8 cellular contexts compared by ENCODE assay signal in the genomic region with DNA sequence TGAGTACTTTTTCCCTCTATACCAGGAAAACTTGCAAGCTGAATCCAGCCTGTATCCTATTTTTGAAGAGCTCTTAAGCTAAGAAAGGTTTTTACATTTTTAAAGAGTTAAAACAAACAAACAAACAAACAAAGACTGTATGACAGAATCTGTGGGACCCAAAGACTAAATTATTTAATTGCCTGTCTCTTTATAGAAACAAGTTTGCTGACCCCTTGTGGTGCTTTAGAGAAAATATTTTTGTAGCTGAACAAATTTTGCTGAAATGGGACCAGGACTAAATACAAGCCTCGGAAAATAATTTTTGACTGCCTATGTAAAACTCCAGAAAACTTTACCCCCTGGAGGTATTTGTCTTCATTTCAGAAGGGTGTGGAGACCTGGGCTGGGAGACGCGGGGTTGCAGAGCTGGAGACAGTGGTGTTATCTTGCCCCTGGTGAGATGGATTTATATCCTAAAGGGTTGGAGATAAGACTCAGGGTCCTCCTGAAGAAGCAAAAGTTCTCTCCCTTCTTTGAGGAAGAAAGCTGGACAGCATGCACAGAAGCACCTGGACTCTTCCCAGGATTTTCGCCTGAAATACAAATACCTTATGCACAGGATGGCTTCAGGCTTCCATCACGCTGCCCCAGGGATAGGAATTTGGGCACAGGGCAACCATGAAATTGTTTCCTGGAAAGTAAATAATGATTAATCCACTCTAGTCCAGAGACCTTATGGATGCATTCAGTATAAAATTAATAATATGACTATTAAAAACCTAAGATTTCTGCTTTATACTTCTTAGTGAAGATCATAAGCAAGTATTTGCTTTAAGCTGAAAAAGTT. TPM values are rescaled to one million over a fixed set of nuclear protein-coding genes. Genes with fewer than 3 reads are reported as not detected.
A peak's percentile ranks its signal among the peaks of the same experiment; 100 is the strongest.
DNase-seq lines count a peak whose midpoint lies in the region; ATAC-seq, FAIRE-seq and TF ChIP-seq lines count a peak whose summit lies in the region.

No MANE protein-coding gene starts in this region.

- no peak overlapping the region for H3K27ac ChIP-seq in esophagus muscularis mucosa (replicated peaks in 1 of 4)
- no peak overlapping the region for H3K27ac ChIP-seq in psoas muscle

- H3K4me1 ChIP-seq in esophagus muscularis mucosa (peaks cover 0 to under 1% (median 0%) of the 10 kb centered on the region in 4 donors), psoas muscle (no peaks in the 10 kb centered on the region)

- H3K27me3 ChIP-seq in esophagus muscularis mucosa (no peaks in the 10 kb centered on the region), psoas muscle (ENCODE audit: insufficient read depth in 3 of 3, low read length in 2 of 3) (no peaks in the 10 kb centered on the region)

- H3K9me3 ChIP-seq in esophagus muscularis mucosa (no peaks in the 10 kb centered on the region), psoas muscle (no peaks in the 10 kb centered on the region)

- intact Hi-C loops in esophagus muscularis mucosa (cut with DNase I) (loop anchor here (5.0 kb wide), 1 partner anchor 1443 kb away; no protein-coding TSS in a partner anchor), psoas muscle (cut with DNase I) (loop anchor here in 1 of 2 donors (2.0 kb wide), 1 partner anchor 1446 kb away; no protein-coding TSS in a partner anchor)

- FAIRE-seq in RCC 7860 (lab: Jason Lieb, UNC): peak; percentile 55
- no peak for FAIRE-seq in GM12892 (lab: Jason Lieb, UNC)

- no peak for ATAC-seq in psoas muscle

- no peaks in the 10 kb centered on the region for H3K36me3 ChIP-seq in esophagus muscularis mucosa
- no peaks in the 10 kb centered on the region for H3K36me3 ChIP-seq in psoas muscle (ENCODE audit: insufficient read depth in 1 of 2, low read depth in 1 of 2)

- TF ChIP-seq CTCF in esophagus muscularis mucosa (IDR thresholded peaks at IDR 0.05) (peak; percentile 28 to 55 (median 50)), psoas muscle (IDR thresholded peaks at IDR 0.05) (peak; percentile 49)

- DNase-seq in DMS 273 (lab: John Stamatoyannopoulos, UW; ENCODE audit: unreplicated experiment) (peak; percentile 73), LHCN-M2 (ENCODE audit: low read depth) (peak; percentile 66), RCC 7860 (ENCODE audit: low spot score) (peak; percentile 13), esophagus muscularis mucosa (ENCODE audit: extremely low spot score) (no peak), psoas muscle (no peak), GM12892 (ENCODE audit: insufficient read length) (no peak), KG1 (lab: John Stamatoyannopoulos, UW) (no peak)
- DNase-seq in stimulated activated CD8-positive, alpha-beta memory T cell treated with anti-CD3 and anti-CD28 coated beads, Interleukin-4, amount 100 ng/mL, for 48 hours: no peak

- no peak for TF ChIP-seq EP300 in esophagus muscularis mucosa (IDR thresholded peaks at IDR 0.05)

- 52% methylated on average over 5 of the region's 5 CpGs for WGBS in esophagus muscularis mucosa
- WGBS in psoas muscle, 3 donors: 34 to 37% (median 36%) methylated on average over 5 of the region's 5 CpGs

- no peak for TF ChIP-seq POLR2A in esophagus muscularis mucosa (IDR thresholded peaks at IDR 0.05; ENCODE audit: low read depth)
- TF ChIP-seq POLR2A in GM12892 (IDR thresholded peaks at IDR 0.05; ENCODE audit: low read depth, low read length): no peak

- H3K4me3 ChIP-seq in esophagus muscularis mucosa (no peak overlapping the region), psoas muscle (no peak overlapping the region)

RNA-seq across cellular contexts. Expression of gene TMX3, which starts 54.3 kb away (rescaled TPM):
- total RNA-seq in LHCN-M2 (2014; rRNA removed): 81.0 and 85.8 TPM in 2 replicates
- 13.1 TPM for polyA plus RNA-seq in LHCN-M2 (2012)
- total RNA-seq in esophagus muscularis mucosa: 10 to 100 TPM; 29.0 to 39.5 (median 31.3) TPM
- 10 to 100 TPM; 17.8 to 25.3 (median 19.4) TPM for total RNA-seq in psoas muscle
- 10 to 100 TPM in 2 of 3 donors, 1 to 10 TPM in 1; 8.5 to 24.4 (median 14.5) TPM for polyA plus RNA-seq in psoas muscle
- polyA plus RNA-seq in GM12892 (2012; ENCODE audit: missing spikeins): 32.9 TPM

Comparison
In these comparisons a context has a peak if more than half of its experiments do, and no peak if none do; other contexts are left out.
1. DNase-seq: peak in DMS 273 (single experiment), LHCN-M2 (single experiment) and RCC 7860 (single experiment); none in esophagus muscularis mucosa (single experiment), psoas muscle (0 of 2), stimulated activated CD8-positive, alpha-beta memory T cell treated with anti-CD3 and anti-CD28 coated beads, Interleukin-4, amount 100 ng/mL, for 48 hours (single experiment), GM12892 (single experiment) and KG1 (single experiment).